In genomic region chr12:66647034-66647691, GRCh38 we compare ENCODE assay signal across 14 cellular contexts. TPM values are rescaled to one million over a fixed set of nuclear protein-coding genes. Genes with fewer than 3 reads are reported as not detected.
DNase-seq lines count a peak whose midpoint lies in the region; ATAC-seq and TF ChIP-seq lines count a peak whose summit lies in the region.
"Had no signal": no experiment of that assay in that cellular context is flagged by ENCODE, and none has a peak within 500 bp of the region (broad histone marks: within the 10 kb centered on the region; RNA-seq: fewer than 3 reads in every experiment).

No MANE protein-coding gene starts in this region.

- no peaks in the 10 kb centered on the region for H4K20me1 ChIP-seq in MM.1S (ENCODE audit: insufficient read depth, low read length)

- no peak overlapping the region for H3K9ac ChIP-seq in MM.1S (ENCODE audit: low read length)

- DNase-seq in ELR (ENCODE audit: low read depth) (peak; percentile 94), RPMI8226 (peak; percentile 6), epithelial cell of prostate (ENCODE audit: low read depth, low spot score) (peak; percentile 57), osteocyte (ENCODE audit: extremely low spot score, unreplicated experiment) (no peak), NCI-H187 (lab: John Stamatoyannopoulos, UW) (no peak), MM.1S (no peak)
- no peak for DNase-seq in natural killer cell treated with Interleukin-12 subunit alpha and Interleukin-12 subunit beta and Interleukin-15 and Interleukin-18, amount 100 ng/mL, for 72 hours (ENCODE audit: low spot score)
- DNase-seq: activated T-cell treated with anti-CD3 and anti-CD28 coated beads, Interleukin-2, amount 50 U/mL, for 1 hour; head of caudate nucleus; Kasumi-1; mesendoderm; right cardiac atrium had no signal

- no peaks in the 10 kb centered on the region for H3K9me3 ChIP-seq in MM.1S (replicated peaks; ENCODE audit: insufficient read depth, low read length)

- H3K27ac ChIP-seq in epithelial cell of prostate = peak overlapping the region; percentile 40
- no peak overlapping the region for H3K27ac ChIP-seq in MM.1S (ENCODE audit: low read length)

- H3K4me1 Mint-ChIP-seq in osteocyte (ENCODE audit: unreplicated experiment) = peaks cover 26% of the 10 kb centered on the region
- no peaks in the 10 kb centered on the region for H3K4me1 Mint-ChIP-seq in natural killer cell treated with Interleukin-12 subunit alpha and Interleukin-12 subunit beta and Interleukin-15 and Interleukin-18, amount 100 ng/mL, for 72 hours (ENCODE audit: low read depth in 2 of 2)

- no peaks in the 10 kb centered on the region for H3F3A ChIP-seq in MM.1S (ENCODE audit: insufficient read depth, low read length)

- no peaks in the 10 kb centered on the region for H3K36me3 Mint-ChIP-seq in osteocyte (ENCODE audit: unreplicated experiment)
- H3K36me3 Mint-ChIP-seq in natural killer cell treated with Interleukin-12 subunit alpha and Interleukin-12 subunit beta and Interleukin-15 and Interleukin-18, amount 100 ng/mL, for 72 hours = no peaks in the 10 kb centered on the region
- H3K36me3 Mint-ChIP-seq: type B pancreatic cell had no signal

- H3K79me2 ChIP-seq in MM.1S (ENCODE audit: low read length) = no peaks in the 10 kb centered on the region

- H3K4me2 ChIP-seq in MM.1S (ENCODE audit: low read depth, low read length) = no peak overlapping the region

- H3K27ac Mint-ChIP-seq in osteocyte (ENCODE audit: unreplicated experiment) = peak overlapping the region; percentile 83
- no peak overlapping the region for H3K27ac Mint-ChIP-seq in natural killer cell treated with Interleukin-12 subunit alpha and Interleukin-12 subunit beta and Interleukin-15 and Interleukin-18, amount 100 ng/mL, for 72 hours
- H3K27ac Mint-ChIP-seq: type B pancreatic cell had no signal

- H3K9me2 ChIP-seq in MM.1S (replicated peaks; ENCODE audit: insufficient read depth, low read length) = no peaks in the 10 kb centered on the region

- no peak overlapping the region for H2AFZ ChIP-seq in MM.1S (ENCODE audit: low read length)

- H3K27me3 Mint-ChIP-seq in osteocyte (ENCODE audit: unreplicated experiment) = no peaks in the 10 kb centered on the region
- peaks cover 12 to 31% of the 10 kb centered on the region in 2 donors for H3K27me3 Mint-ChIP-seq in natural killer cell treated with Interleukin-12 subunit alpha and Interleukin-12 subunit beta and Interleukin-15 and Interleukin-18, amount 100 ng/mL, for 72 hours
- H3K27me3 Mint-ChIP-seq: type B pancreatic cell had no signal

- TF ChIP-seq CTCF in osteocyte (IDR thresholded peaks at IDR 0.05) (no peak), MM.1S (IDR thresholded peaks at IDR 0.05; ENCODE audit: low read length) (no peak)

- H3K27me3 ChIP-seq in MM.1S (replicated peaks; ENCODE audit: insufficient read depth, low read length) = no peaks in the 10 kb centered on the region

- H3K4me3 Mint-ChIP-seq in osteocyte (ENCODE audit: unreplicated experiment) = no peak overlapping the region
- no peak overlapping the region for H3K4me3 Mint-ChIP-seq in natural killer cell treated with Interleukin-12 subunit alpha and Interleukin-12 subunit beta and Interleukin-15 and Interleukin-18, amount 100 ng/mL, for 72 hours
- H3K4me3 Mint-ChIP-seq: type B pancreatic cell had no signal

- no peaks in the 10 kb centered on the region for H3K4me1 ChIP-seq in MM.1S (ENCODE audit: low read length)

- no peaks in the 10 kb centered on the region for H3K9me3 Mint-ChIP-seq in osteocyte (ENCODE audit: unreplicated experiment)
- H3K9me3 Mint-ChIP-seq in natural killer cell treated with Interleukin-12 subunit alpha and Interleukin-12 subunit beta and Interleukin-15 and Interleukin-18, amount 100 ng/mL, for 72 hours = no peaks in the 10 kb centered on the region
- H3K9me3 Mint-ChIP-seq: type B pancreatic cell had no signal

- H3K36me3 ChIP-seq in MM.1S (replicated peaks; ENCODE audit: insufficient read depth, low read length) = no peaks in the 10 kb centered on the region

- H3K4me3 ChIP-seq in MM.1S (ENCODE audit: low read length) = no peak overlapping the region

- no peak for ATAC-seq in natural killer cell treated with Interleukin-12 subunit alpha and Interleukin-12 subunit beta and Interleukin-15 and Interleukin-18, amount 100 ng/mL, for 72 hours
- no peak for ATAC-seq in GM19395 (IDR thresholded peaks at IDR 0.05; ENCODE audit: unreplicated experiment)
- ATAC-seq: right cardiac atrium had no signal

RNA-seq across cellular contexts. Expression of gene GRIP1, which starts 31.7 kb away (rescaled TPM):
- 4.6 and 9.1 TPM in 2 replicates for total RNA-seq in osteocyte
- total RNA-seq in natural killer cell treated with Interleukin-12 subunit alpha and Interleukin-12 subunit beta and Interleukin-15 and Interleukin-18, amount 100 ng/mL, for 72 hours = 1 to 10 TPM in 1 of 2 donors, not detected in 1; 3.2 TPM

Comparison
In these comparisons a context has a peak if more than half of its experiments do, and no peak if none do; other contexts are left out.
1. DNase-seq: peak in ELR (single experiment), RPMI8226 (single experiment) and epithelial cell of prostate (single experiment); none in osteocyte (single experiment), NCI-H187 (0 of 2), MM.1S (single experiment) and natural killer cell treated with Interleukin-12 subunit alpha and Interleukin-12 subunit beta and Interleukin-15 and Interleukin-18, amount 100 ng/mL, for 72 hours (single experiment).